In the genomic region with DNA sequence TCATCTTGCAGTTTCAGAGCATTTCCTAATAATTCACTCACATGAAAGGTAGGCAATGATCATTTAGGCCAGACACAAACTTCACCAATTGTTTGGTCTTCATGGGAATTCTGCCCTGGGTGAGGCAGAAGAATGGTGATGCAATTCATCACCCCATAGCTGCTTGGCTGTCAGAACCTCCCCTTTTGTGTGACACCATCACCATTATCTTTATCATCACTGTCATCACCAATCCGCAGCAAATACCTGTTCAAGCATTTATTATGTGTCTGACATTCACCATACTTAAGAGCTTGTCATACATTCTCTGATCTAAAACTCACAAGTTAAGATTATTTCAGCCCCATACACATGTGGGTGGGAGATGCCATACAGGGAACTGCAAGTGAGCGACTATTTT, we compare ENCODE assay signal across 9 cellular contexts.
"Had no signal": no experiment of that assay in that cellular context is flagged by ENCODE, and none has a peak within 500 bp of the region (broad histone marks: within the 10 kb centered on the region; RNA-seq: fewer than 3 reads in every experiment).

No MANE protein-coding gene starts in this region.

- H3K4me2 ChIP-seq: GM23338 had no signal

- H3K27ac ChIP-seq: GM23248 had no signal

- FAIRE-seq: H54 had no signal

- H3K9ac ChIP-seq: GM23248 had no signal

- H2AFZ ChIP-seq: GM23248, GM23338 had no signal

- DNase-seq: GM23248, GOT3, H7, H9, HCEC 1CT, HFFc6 had no signal

- H3K4me3 ChIP-seq: GM23248, GM23338, HAP-1 had no signal

- H3K36me3 ChIP-seq: HAP-1 had no signal

- H3K9me3 ChIP-seq: HAP-1 had no signal
